In genomic region chr6:106398621-106399020, GRCh38 we compare ENCODE assay signal across 26 cellular contexts.
"Had no signal": no experiment of that assay in that cellular context is flagged by ENCODE, and none has a peak within 500 bp of the region (broad histone marks: within the 10 kb centered on the region; RNA-seq: fewer than 3 reads in every experiment).

No MANE protein-coding gene starts in this region.

- DNase-seq: activated CD4-positive, alpha-beta T cell treated with anti-CD3 and anti-CD28 coated beads for 48 hours; activated CD4-positive, alpha-beta T cell treated with anti-CD3 and anti-CD28 coated beads, Interleukin-2, amount 50 U/mL, for 1 hour; activated CD4-positive, alpha-beta T cell treated with anti-CD3 and anti-CD28 coated beads, Interleukin-2, amount 50 U/mL, for 48 hours; activated CD8-positive, alpha-beta memory T cell treated with anti-CD3 and anti-CD28 coated beads for 24 hours; activated CD8-positive, alpha-beta T cell treated with anti-CD3 and anti-CD28 coated beads for 36 hours; activated effector memory CD4-positive, alpha-beta T cell treated with Interleukin-2 at 50 U/mL for 16 hours; activated gamma-delta T cell treated with Interleukin-2 at 50 U/mL for 16 hours; activated naive CD4-positive, alpha-beta T cell treated with anti-CD3 and anti-CD28 coated beads, Interleukin-2, amount 50 U/mL, for 16 hours; activated naive CD4-positive, alpha-beta T cell treated with Interleukin-2 at 50 U/mL for 16 hours; activated T-cell treated with anti-CD3 and anti-CD28 coated beads, Interleukin-2, amount 50 U/mL, for 4 hours; amniotic stem cell; anterior cingulate cortex; brain microvascular endothelial cell; dorsolateral prefrontal cortex; effector memory CD4-positive, alpha-beta T cell; endodermal cell; foreskin fibroblast; gastrocnemius medialis; glutamatergic neuron; heart left ventricle; hypothalamus; T-helper 17 cell; T1000 had no signal

- ATAC-seq: activated CD8-positive, alpha-beta T cell treated with anti-CD3 and anti-CD28 coated beads for 36 hours; activated T-cell treated with anti-CD3 and anti-CD28 coated beads, Interleukin-2, amount 50 U/mL, for 4 hours; activated T-helper 17 cell treated with anti-CD3 and anti-CD28 coated beads, Interleukin-2, amount 50 U/mL, for 72 hours; esophagus mucosa; gastrocnemius medialis; heart left ventricle; T-helper 17 cell; WTC11 had no signal
